ENCODE assay signal across 1 cellular context in the genomic region with DNA sequence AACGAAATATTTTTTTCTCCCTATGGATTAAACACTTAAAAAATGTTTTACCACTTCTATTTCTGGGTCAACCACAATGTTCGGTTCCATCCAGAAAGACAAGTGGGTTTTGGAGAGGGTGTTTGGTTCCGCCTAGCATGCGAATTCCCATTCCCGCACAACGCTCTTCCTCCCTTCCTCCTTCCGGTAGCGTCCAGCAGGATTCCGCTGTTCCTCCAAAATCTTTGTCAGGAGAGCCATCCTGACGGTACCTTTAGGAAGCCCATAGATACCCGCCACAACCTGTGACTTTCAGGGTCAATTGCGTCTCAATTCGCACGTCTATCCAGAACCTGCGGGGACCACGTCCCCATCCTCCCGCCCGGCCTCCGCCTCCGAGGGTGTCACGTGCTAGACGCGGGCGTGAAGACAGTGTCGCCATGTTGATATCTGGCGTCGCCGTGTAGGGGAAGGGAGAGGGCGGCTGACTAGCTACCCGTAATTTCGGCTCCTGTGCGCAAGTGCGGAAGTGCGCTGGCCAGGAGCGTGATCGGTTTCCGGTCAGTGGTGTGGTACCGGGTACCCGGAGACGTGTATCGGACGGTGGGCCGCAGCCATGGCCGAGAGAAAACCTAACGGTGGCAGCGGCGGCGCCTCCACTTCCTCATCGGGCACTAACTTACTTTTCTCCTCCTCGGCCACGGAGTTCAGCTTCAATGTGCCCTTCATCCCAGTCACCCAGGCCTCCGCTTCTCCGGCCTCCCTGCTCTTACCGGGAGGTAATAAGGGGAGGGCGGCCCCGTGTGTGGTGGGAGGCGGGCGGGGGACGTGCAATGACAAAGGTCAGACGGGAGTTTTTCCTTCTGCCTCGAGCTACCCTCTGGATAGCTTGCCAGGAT.
TF ChIP-seq lines count a peak whose summit lies in the region.

A gene (plus strand): TSS at position 543 of the 878 bp plus-strand sequence. CDS start 53 bp downstream, at position 596.

TF ChIP-seq in HEK293, 187 proteins besides CTCF, POLR2A, EP300 and RAD21 (continued from another document and continues in another):
- TF ChIP-seq, protein P1, sequence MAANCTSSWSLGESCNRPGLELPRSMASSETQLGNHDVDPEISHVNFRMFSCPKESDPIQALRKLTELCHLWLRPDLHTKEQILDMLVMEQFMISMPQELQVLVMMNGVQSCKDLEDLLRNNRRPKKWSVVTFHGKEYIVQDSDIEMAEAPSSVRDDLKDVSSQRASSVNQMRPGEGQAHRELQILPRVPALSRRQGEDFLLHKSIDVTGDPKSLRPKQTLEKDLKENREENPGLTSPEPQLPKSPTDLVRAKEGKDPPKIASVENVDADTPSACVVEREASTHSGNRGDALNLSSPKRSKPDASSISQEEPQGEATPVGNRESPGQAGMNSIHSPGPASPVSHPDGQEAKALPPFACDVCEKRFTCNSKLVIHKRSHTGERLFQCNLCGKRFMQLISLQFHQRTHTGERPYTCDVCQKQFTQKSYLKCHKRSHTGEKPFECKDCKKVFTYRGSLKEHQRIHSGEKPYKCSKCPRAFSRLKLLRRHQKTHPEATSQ (tag by site-specific recombination; IDR thresholded peaks at IDR 0.05): no peak
- TF ChIP-seq YY1 (tag by site-specific recombination; IDR thresholded peaks at IDR 0.05) (peak; percentile 96), ZNF561 (tag by site-specific recombination; IDR thresholded peaks at IDR 0.05; ENCODE audit: borderline replicate concordance) (peak; percentile 85; the same call in 1 of the 2 replicates), OVOL3 (tag by site-specific recombination; IDR thresholded peaks at IDR 0.05) (peak; percentile 30), ZNF677 (tag by site-specific recombination; IDR thresholded peaks at IDR 0.05) (no peak), ZNF112 (tag by site-specific recombination; IDR thresholded peaks at IDR 0.05) (no peak), PRDM1 (tag by site-specific recombination; IDR thresholded peaks at IDR 0.05) (no peak), ZNF155 (tag by site-specific recombination; IDR thresholded peaks at IDR 0.05) (no peak), ZBTB20 (tag by site-specific recombination; IDR thresholded peaks at IDR 0.05) (peak; percentile 89), ZNF239 (tag by site-specific recombination; IDR thresholded peaks at IDR 0.05) (no peak), GLIS2 (tag by site-specific recombination; IDR thresholded peaks at IDR 0.05) (peak; percentile 69), GFI1B (tag by site-specific recombination; IDR thresholded peaks at IDR 0.05) (no peak), ZNF629 (tag by site-specific recombination; IDR thresholded peaks at IDR 0.05) (peak; percentile 78), ZNF416 (tag by site-specific recombination; IDR thresholded peaks at IDR 0.05) (no peak), SP2 (tag by site-specific recombination; IDR thresholded peaks at IDR 0.05) (peak; percentile 88), ZEB2 (tag by site-specific recombination; IDR thresholded peaks at IDR 0.05) (peak; percentile 89), ZNF514 (tag by site-specific recombination; IDR thresholded peaks at IDR 0.05) (no peak), ZNF843 (tag by site-specific recombination; IDR thresholded peaks at IDR 0.05) (peak; percentile 65; the same call in 1 of the 2 replicates), ZNF664 (tag by site-specific recombination; IDR thresholded peaks at IDR 0.05) (no peak), ZNF16 (tag by site-specific recombination; IDR thresholded peaks at IDR 0.05; ENCODE audit: low read depth) (no peak), ZNF510 (tag by site-specific recombination; IDR thresholded peaks at IDR 0.05; ENCODE audit: insufficient replicate concordance) (no peak), ZBTB21 (tag by site-specific recombination; IDR thresholded peaks at IDR 0.05) (no peak), MEIS1 (CRISPR knock-in tag; IDR thresholded peaks at IDR 0.05; ENCODE audit: borderline replicate concordance) (no peak), ZNF776 (tag by site-specific recombination; IDR thresholded peaks at IDR 0.05; ENCODE audit: borderline replicate concordance) (no peak), ZNF76 (tag by site-specific recombination; IDR thresholded peaks at IDR 0.05; ENCODE audit: borderline replicate concordance, low read depth) (peak; percentile 84), GLI4 (tag by site-specific recombination; IDR thresholded peaks at IDR 0.05) (no peak), ZFHX2 (tag by site-specific recombination; conservative IDR thresholded peaks at IDR 0.05) (peak; percentile 93), OSR2 (tag by site-specific recombination; IDR thresholded peaks at IDR 0.05) (no peak), YY2 (tag by site-specific recombination; IDR thresholded peaks at IDR 0.05) (peak; percentile 75), ZNF558 (tag by site-specific recombination; IDR thresholded peaks at IDR 0.05) (no peak; the same call in 1 of the 2 replicates), SP3 (tag by site-specific recombination; IDR thresholded peaks at IDR 0.05) (peak; percentile 98)
- TF ChIP-seq, protein P2, sequence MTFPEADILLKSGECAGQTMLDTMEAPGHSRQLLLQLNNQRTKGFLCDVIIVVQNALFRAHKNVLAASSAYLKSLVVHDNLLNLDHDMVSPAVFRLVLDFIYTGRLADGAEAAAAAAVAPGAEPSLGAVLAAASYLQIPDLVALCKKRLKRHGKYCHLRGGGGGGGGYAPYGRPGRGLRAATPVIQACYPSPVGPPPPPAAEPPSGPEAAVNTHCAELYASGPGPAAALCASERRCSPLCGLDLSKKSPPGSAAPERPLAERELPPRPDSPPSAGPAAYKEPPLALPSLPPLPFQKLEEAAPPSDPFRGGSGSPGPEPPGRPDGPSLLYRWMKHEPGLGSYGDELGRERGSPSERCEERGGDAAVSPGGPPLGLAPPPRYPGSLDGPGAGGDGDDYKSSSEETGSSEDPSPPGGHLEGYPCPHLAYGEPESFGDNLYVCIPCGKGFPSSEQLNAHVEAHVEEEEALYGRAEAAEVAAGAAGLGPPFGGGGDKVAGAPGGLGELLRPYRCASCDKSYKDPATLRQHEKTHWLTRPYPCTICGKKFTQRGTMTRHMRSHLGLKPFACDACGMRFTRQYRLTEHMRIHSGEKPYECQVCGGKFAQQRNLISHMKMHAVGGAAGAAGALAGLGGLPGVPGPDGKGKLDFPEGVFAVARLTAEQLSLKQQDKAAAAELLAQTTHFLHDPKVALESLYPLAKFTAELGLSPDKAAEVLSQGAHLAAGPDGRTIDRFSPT (tag by site-specific recombination; IDR thresholded peaks at IDR 0.05): peak; percentile 79; the same call in 1 of the 2 replicates
- TF ChIP-seq, protein P3, sequence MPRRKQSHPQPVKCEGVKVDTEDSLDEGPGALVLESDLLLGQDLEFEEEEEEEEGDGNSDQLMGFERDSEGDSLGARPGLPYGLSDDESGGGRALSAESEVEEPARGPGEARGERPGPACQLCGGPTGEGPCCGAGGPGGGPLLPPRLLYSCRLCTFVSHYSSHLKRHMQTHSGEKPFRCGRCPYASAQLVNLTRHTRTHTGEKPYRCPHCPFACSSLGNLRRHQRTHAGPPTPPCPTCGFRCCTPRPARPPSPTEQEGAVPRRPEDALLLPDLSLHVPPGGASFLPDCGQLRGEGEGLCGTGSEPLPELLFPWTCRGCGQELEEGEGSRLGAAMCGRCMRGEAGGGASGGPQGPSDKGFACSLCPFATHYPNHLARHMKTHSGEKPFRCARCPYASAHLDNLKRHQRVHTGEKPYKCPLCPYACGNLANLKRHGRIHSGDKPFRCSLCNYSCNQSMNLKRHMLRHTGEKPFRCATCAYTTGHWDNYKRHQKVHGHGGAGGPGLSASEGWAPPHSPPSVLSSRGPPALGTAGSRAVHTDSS (tag by site-specific recombination; IDR thresholded peaks at IDR 0.05): peak; percentile 78
- TF ChIP-seq, protein P4, sequence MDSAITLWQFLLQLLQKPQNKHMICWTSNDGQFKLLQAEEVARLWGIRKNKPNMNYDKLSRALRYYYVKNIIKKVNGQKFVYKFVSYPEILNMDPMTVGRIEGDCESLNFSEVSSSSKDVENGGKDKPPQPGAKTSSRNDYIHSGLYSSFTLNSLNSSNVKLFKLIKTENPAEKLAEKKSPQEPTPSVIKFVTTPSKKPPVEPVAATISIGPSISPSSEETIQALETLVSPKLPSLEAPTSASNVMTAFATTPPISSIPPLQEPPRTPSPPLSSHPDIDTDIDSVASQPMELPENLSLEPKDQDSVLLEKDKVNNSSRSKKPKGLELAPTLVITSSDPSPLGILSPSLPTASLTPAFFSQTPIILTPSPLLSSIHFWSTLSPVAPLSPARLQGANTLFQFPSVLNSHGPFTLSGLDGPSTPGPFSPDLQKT (IDR thresholded peaks at IDR 0.05; ENCODE audit: borderline replicate concordance, low read depth, low read length): no peak; the same call in 1 of the 2 replicates
- TF ChIP-seq, protein P5, sequence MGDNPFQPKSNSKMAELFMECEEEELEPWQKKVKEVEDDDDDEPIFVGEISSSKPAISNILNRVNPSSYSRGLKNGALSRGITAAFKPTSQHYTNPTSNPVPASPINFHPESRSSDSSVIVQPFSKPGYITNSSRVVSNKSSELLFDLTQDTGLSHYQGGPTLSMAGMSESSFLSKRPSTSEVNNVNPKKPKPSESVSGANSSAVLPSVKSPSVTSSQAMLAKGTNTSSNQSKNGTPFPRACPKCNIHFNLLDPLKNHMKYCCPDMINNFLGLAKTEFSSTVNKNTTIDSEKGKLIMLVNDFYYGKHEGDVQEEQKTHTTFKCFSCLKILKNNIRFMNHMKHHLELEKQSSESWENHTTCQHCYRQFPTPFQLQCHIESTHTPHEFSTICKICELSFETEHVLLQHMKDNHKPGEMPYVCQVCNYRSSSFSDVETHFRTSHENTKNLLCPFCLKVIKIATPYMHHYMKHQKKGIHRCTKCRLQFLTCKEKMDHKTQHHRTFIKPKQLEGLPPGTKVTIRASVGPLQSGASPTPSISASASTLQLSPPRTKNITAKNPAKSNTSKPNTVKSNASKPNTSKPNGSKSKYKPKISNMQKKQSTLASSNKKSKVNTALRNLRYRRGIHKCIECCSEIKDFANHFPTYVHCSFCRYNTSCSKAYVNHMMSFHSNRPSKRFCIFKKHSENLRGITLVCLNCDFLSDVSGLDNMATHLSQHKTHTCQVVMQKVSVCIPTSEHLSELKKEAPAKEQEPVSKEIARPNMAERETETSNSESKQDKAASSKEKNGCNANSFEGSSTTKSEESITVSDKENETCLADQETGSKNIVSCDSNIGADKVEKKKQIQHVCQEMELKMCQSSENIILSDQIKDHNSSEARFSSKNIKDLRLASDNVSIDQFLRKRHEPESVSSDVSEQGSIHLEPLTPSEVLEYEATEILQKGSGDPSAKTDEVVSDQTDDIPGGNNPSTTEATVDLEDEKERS (tag by site-specific recombination; IDR thresholded peaks at IDR 0.05): no peak
- TF ChIP-seq, protein P6, sequence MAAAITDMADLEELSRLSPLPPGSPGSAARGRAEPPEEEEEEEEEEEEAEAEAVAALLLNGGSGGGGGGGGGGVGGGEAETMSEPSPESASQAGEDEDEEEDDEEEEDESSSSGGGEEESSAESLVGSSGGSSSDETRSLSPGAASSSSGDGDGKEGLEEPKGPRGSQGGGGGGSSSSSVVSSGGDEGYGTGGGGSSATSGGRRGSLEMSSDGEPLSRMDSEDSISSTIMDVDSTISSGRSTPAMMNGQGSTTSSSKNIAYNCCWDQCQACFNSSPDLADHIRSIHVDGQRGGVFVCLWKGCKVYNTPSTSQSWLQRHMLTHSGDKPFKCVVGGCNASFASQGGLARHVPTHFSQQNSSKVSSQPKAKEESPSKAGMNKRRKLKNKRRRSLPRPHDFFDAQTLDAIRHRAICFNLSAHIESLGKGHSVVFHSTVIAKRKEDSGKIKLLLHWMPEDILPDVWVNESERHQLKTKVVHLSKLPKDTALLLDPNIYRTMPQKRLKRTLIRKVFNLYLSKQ (tag by site-specific recombination; IDR thresholded peaks at IDR 0.05; ENCODE audit: borderline replicate concordance): no peak
- TF ChIP-seq, protein P7, sequence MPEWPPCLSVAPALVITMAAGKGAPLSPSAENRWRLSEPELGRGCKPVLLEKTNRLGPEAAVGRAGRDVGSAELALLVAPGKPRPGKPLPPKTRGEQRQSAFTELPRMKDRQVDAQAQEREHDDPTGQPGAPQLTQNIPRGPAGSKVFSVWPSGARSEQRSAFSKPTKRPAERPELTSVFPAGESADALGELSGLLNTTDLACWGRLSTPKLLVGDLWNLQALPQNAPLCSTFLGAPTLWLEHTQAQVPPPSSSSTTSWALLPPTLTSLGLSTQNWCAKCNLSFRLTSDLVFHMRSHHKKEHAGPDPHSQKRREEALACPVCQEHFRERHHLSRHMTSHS (tag by site-specific recombination; IDR thresholded peaks at IDR 0.05): no peak
- TF ChIP-seq, protein P8, sequence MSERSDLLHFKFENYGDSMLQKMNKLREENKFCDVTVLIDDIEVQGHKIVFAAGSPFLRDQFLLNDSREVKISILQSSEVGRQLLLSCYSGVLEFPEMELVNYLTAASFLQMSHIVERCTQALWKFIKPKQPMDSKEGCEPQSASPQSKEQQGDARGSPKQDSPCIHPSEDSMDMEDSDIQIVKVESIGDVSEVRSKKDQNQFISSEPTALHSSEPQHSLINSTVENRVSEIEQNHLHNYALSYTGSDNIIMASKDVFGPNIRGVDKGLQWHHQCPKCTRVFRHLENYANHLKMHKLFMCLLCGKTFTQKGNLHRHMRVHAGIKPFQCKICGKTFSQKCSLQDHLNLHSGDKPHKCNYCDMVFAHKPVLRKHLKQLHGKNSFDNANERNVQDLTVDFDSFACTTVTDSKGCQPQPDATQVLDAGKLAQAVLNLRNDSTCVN (tag by site-specific recombination; optimal IDR thresholded peaks at IDR 0.05): peak; percentile 56
- TF ChIP-seq, protein P9, sequence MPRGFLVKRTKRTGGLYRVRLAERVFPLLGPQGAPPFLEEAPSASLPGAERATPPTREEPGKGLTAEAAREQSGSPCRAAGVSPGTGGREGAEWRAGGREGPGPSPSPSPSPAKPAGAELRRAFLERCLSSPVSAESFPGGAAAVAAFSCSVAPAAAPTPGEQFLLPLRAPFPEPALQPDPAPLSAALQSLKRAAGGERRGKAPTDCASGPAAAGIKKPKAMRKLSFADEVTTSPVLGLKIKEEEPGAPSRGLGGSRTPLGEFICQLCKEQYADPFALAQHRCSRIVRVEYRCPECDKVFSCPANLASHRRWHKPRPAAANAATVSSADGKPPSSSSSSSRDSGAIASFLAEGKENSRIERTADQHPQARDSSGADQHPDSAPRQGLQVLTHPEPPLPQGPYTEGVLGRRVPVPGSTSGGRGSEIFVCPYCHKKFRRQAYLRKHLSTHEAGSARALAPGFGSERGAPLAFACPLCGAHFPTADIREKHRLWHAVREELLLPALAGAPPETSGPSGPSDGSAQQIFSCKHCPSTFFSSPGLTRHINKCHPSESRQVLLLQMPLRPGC (tag by site-specific recombination; IDR thresholded peaks at IDR 0.05): no peak; the same call in 1 of the 2 replicates
- TF ChIP-seq, protein P10, sequence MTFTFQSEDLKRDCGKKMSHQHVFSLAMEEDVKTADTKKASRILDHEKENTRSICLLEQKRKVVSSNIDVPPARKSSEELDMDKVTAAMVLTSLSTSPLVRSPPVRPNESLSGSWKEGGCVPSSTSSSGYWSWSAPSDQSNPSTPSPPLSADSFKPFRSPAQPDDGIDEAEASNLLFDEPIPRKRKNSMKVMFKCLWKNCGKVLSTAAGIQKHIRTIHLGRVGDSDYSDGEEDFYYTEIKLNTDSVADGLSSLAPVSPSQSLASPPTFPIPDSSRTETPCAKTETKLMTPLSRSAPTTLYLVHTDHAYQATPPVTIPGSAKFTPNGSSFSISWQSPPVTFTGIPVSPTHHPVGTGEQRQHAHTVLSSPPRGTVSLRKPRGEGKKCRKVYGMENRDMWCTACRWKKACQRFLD (tag by site-specific recombination; IDR thresholded peaks at IDR 0.05): no peak
